Comparison of ENCODE assay signal across 18 cellular contexts in genomic region chr1:43587001-43587400, GRCh38. TPM values are rescaled to one million over a fixed set of nuclear protein-coding genes. Genes with fewer than 3 reads are reported as not detected.
"Had no signal": no experiment of that assay in that cellular context is flagged by ENCODE, and none has a peak within 500 bp of the region (broad histone marks: within the 10 kb centered on the region; RNA-seq: fewer than 3 reads in every experiment).

No MANE protein-coding gene starts in this region.

- H3K27me3 ChIP-seq: brain microvascular endothelial cell, gastroesophageal sphincter, neutrophil, right atrium auricular region had no signal

- H3K27ac Mint-ChIP-seq: activated CD8-positive, alpha-beta memory T cell treated with anti-CD3 and anti-CD28 coated beads, Interleukin-2, amount 10 ng/mL, durations not matched to agents 7 days and 5 days; activated naive CD8-positive, alpha-beta T cell; naive thymus-derived CD4-positive, alpha-beta T cell; stimulated activated naive B cell treated with anti-CD40 and anti-IgM and Interleukin-4, amounts not matched to agents 10 μg/mL and 1 μg/mL and 100 μg/mL, for 72 hours had no signal

- FAIRE-seq: endothelial cell of umbilical vein had no signal

- H3K4me1 ChIP-seq: right atrium auricular region had no signal

- H3K9me3 Mint-ChIP-seq: activated T-cell treated with anti-CD3 and anti-CD28 coated beads, Interleukin-2, amount 50 U/mL, for 4 hours; stimulated activated naive B cell treated with anti-CD40 and anti-IgM and Interleukin-4, amounts not matched to agents 10 μg/mL and 1 μg/mL and 100 μg/mL, for 72 hours had no signal

- H3K36me3 ChIP-seq: neutrophil, right atrium auricular region had no signal

- H3K27ac ChIP-seq: brain microvascular endothelial cell, gastroesophageal sphincter, neutrophil, right atrium auricular region had no signal

- DNase-seq: activated CD4-positive, alpha-beta T cell treated with anti-CD3 and anti-CD28 coated beads, Interleukin-2, amount 50 U/mL, for 48 hours; activated CD8-positive, alpha-beta memory T cell treated with anti-CD3 and anti-CD28 coated beads, Interleukin-2, amount 10 ng/mL, durations not matched to agents 7 days and 5 days; activated gamma-delta T cell; activated T-cell treated with anti-CD3 and anti-CD28 coated beads, Interleukin-2, amount 50 U/mL, for 4 hours; amygdala; brain microvascular endothelial cell; mesendoderm; naive thymus-derived CD4-positive, alpha-beta T cell; posterior cingulate gyrus; stimulated activated CD4-positive, alpha-beta T cell treated with anti-CD3 and anti-CD28 coated beads, Interleukin-1b, Interleukin-23, amount 100 ng/mL, for 48 hours; stimulated activated naive B cell treated with anti-CD40 and anti-IgM and Interleukin-4, amounts not matched to agents 10 μg/mL and 1 μg/mL and 100 μg/mL, for 72 hours; substantia nigra had no signal

- H3K4me3 ChIP-seq: gastroesophageal sphincter, right atrium auricular region had no signal

- H3K36me3 Mint-ChIP-seq: activated CD8-positive, alpha-beta memory T cell treated with anti-CD3 and anti-CD28 coated beads, Interleukin-2, amount 10 ng/mL, durations not matched to agents 7 days and 5 days; activated naive CD8-positive, alpha-beta T cell; naive thymus-derived CD4-positive, alpha-beta T cell; stimulated activated naive B cell treated with anti-CD40 and anti-IgM and Interleukin-4, amounts not matched to agents 10 μg/mL and 1 μg/mL and 100 μg/mL, for 72 hours had no signal

- H3K9me3 ChIP-seq: gastroesophageal sphincter, neutrophil, right atrium auricular region had no signal

- ATAC-seq: activated CD4-positive, CD25-positive, alpha-beta regulatory T cell treated with anti-CD3 and anti-CD28 coated beads, Interleukin-2, amount 50 U/mL, for 24 hours; activated CD8-positive, alpha-beta memory T cell treated with anti-CD3 and anti-CD28 coated beads, Interleukin-2, amount 10 ng/mL, durations not matched to agents 7 days and 5 days; activated T-cell treated with anti-CD3 and anti-CD28 coated beads, Interleukin-2, amount 50 U/mL, for 4 hours; gastroesophageal sphincter; naive thymus-derived CD4-positive, alpha-beta T cell; stimulated activated naive B cell treated with anti-CD40 and anti-IgM and Interleukin-4, amounts not matched to agents 10 μg/mL and 1 μg/mL and 100 μg/mL, for 72 hours had no signal

- H3K4me3 Mint-ChIP-seq: activated CD8-positive, alpha-beta memory T cell treated with anti-CD3 and anti-CD28 coated beads, Interleukin-2, amount 10 ng/mL, durations not matched to agents 7 days and 5 days; activated naive CD8-positive, alpha-beta T cell; activated T-cell treated with anti-CD3 and anti-CD28 coated beads, Interleukin-2, amount 50 U/mL, for 4 hours; naive thymus-derived CD4-positive, alpha-beta T cell; stimulated activated naive B cell treated with anti-CD40 and anti-IgM and Interleukin-4, amounts not matched to agents 10 μg/mL and 1 μg/mL and 100 μg/mL, for 72 hours had no signal

- H3K27me3 Mint-ChIP-seq: activated CD8-positive, alpha-beta memory T cell treated with anti-CD3 and anti-CD28 coated beads, Interleukin-2, amount 10 ng/mL, durations not matched to agents 7 days and 5 days; activated naive CD8-positive, alpha-beta T cell; naive thymus-derived CD4-positive, alpha-beta T cell had no signal

RNA-seq across cellular contexts. Expression of gene PTPRF, which starts 56.3 kb away (rescaled TPM):
- polyA plus RNA-seq: naive thymus-derived CD4-positive, alpha-beta T cell had no signal
